ENCODE assay signal across 8 cellular contexts in the genomic region with DNA sequence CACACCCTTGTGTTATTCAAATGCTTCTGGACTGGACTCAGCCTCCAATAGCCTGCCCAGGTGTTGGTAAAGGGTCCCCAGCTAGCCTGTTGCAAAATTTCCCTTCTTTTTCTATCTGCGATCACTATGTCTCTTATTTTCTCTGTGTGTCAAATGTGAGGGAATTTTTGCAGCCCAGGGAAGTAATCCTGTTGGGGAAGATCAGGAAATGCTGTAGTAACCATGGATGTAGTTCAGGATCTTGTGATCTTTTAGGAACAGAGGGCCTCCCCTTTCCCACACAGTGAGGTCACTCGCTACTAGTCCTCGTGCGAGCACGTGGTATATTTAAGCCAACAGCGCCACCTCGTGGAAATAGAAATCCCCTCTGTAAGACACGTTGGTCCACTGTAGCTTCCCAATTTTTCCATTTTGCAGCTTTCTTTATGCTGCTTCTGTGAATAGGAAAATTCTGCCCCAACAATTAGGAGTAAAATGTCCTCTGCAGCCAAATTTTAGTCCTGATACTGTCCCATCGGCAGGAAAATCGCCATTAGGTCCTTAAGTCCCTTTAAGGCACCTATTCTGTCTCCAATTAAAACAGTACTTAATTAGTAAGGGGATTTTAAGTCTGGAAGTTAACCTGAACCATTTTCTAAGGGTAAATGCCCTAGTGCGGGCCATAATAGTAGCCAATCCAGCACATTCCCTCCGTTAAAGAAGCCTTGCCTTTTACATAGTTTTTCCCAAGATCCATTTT. TPM values are rescaled to one million over a fixed set of nuclear protein-coding genes. Genes with fewer than 3 reads are reported as not detected.
DNase-seq lines count a peak whose midpoint lies in the region; ATAC-seq, FAIRE-seq and TF ChIP-seq lines count a peak whose summit lies in the region.

No MANE protein-coding gene starts in this region.

- H3K79me2 ChIP-seq in SU-DHL-6 (ENCODE audit: insufficient read depth, low read length) (no peaks in the 10 kb centered on the region), keratinocyte (ENCODE audit: control insufficient read depth, insufficient read depth, low read length) (no peaks in the 10 kb centered on the region)

- no peak overlapping the region for H3K4me3 Mint-ChIP-seq in stimulated activated naive B cell treated with anti-CD40 and anti-IgM and Interleukin-4, amounts not matched to agents 10 μg/mL and 1 μg/mL and 100 μg/mL, for 72 hours

- H2AFZ ChIP-seq in SU-DHL-6 (ENCODE audit: low read depth, low read length, severe bottlenecking) (no peak overlapping the region), keratinocyte (ENCODE audit: control insufficient read depth, low read length) (no peak overlapping the region)

- no peaks in the 10 kb centered on the region for H3K9me2 ChIP-seq in SU-DHL-6 (replicated peaks; ENCODE audit: insufficient read depth, low read length)

- ATAC-seq in stimulated activated naive B cell treated with anti-CD40 and anti-IgM and Interleukin-4, amounts not matched to agents 10 μg/mL and 1 μg/mL and 100 μg/mL, for 72 hours (replicated peaks), result peak; percentile 42 to 54
- no peak for ATAC-seq in GM18858 (IDR thresholded peaks at IDR 0.05; ENCODE audit: unreplicated experiment)
- ATAC-seq in HG03521 (IDR thresholded peaks at IDR 0.05; ENCODE audit: unreplicated experiment), result no peak

- H3K9ac ChIP-seq in SU-DHL-6 (ENCODE audit: low read length) (no peak overlapping the region), keratinocyte (ENCODE audit: control insufficient read depth, extremely low read depth, insufficient read depth, low read length) (no peak overlapping the region)

- peaks cover 1 to 2% of the 10 kb centered on the region in 2 donors for H3K27me3 Mint-ChIP-seq in stimulated activated naive B cell treated with anti-CD40 and anti-IgM and Interleukin-4, amounts not matched to agents 10 μg/mL and 1 μg/mL and 100 μg/mL, for 72 hours

- no peaks in the 10 kb centered on the region for H3K27me3 ChIP-seq in SU-DHL-6 (ENCODE audit: low read length)
- no peaks in the 10 kb centered on the region for H3K27me3 ChIP-seq in keratinocyte (ENCODE audit: control insufficient read depth, extremely low read depth, insufficient read depth, low read length)

- peaks cover 10 to 19% of the 10 kb centered on the region in 2 donors for H3K36me3 Mint-ChIP-seq in stimulated activated naive B cell treated with anti-CD40 and anti-IgM and Interleukin-4, amounts not matched to agents 10 μg/mL and 1 μg/mL and 100 μg/mL, for 72 hours

- H3K27ac Mint-ChIP-seq in stimulated activated naive B cell treated with anti-CD40 and anti-IgM and Interleukin-4, amounts not matched to agents 10 μg/mL and 1 μg/mL and 100 μg/mL, for 72 hours, result no peak overlapping the region

- no peak overlapping the region for H3K4me3 ChIP-seq in Jurkat, Clone E6-1 (ENCODE audit: low read length)
- H3K4me3 ChIP-seq in SU-DHL-6 (ENCODE audit: insufficient read depth, low read length, poor library complexity, severe bottlenecking) (no peak overlapping the region), keratinocyte (ENCODE audit: control insufficient read depth in 2 of 3, extremely low read depth in 1 of 3, insufficient read depth in 2 of 3, low read depth in 1 of 3, low read length in 3 of 3) (no peak overlapping the region)

- H4K20me1 ChIP-seq in SU-DHL-6 (ENCODE audit: low read depth, low read length), result no peaks in the 10 kb centered on the region
- H4K20me1 ChIP-seq in keratinocyte (ENCODE audit: control insufficient read depth, extremely low read depth, insufficient read depth, low read length), result no peaks in the 10 kb centered on the region

- H3K9me3 ChIP-seq in SU-DHL-6 (ENCODE audit: insufficient read depth, low read length), result peaks cover 38% of the 10 kb centered on the region; the same call in 1 of the 2 replicates
- peaks cover 9% of the 10 kb centered on the region for H3K9me3 ChIP-seq in keratinocyte (ENCODE audit: control insufficient read depth, low read depth, low read length)

- peaks cover 29 to 36% of the 10 kb centered on the region in 2 donors for H3K9me3 Mint-ChIP-seq in stimulated activated naive B cell treated with anti-CD40 and anti-IgM and Interleukin-4, amounts not matched to agents 10 μg/mL and 1 μg/mL and 100 μg/mL, for 72 hours

- H3K4me1 ChIP-seq in keratinocyte (ENCODE audit: control insufficient read depth, extremely low read depth, insufficient read depth, low read length), result peaks cover under 1% of the 10 kb centered on the region

- H3K4me1 Mint-ChIP-seq in stimulated activated naive B cell treated with anti-CD40 and anti-IgM and Interleukin-4, amounts not matched to agents 10 μg/mL and 1 μg/mL and 100 μg/mL, for 72 hours, result no peaks in the 10 kb centered on the region

- dilution Hi-C loops in keratinocyte (cut with MboI; ENCODE audit: extremely low pct_ligation_motif_present, low sequenced_read_pairs), result loop anchor here (25.0 kb wide), 1 partner anchor 257 kb away; no protein-coding TSS in a partner anchor

- no peaks in the 10 kb centered on the region for H3K9me1 ChIP-seq in keratinocyte (ENCODE audit: control insufficient read depth, extremely low read depth, insufficient read depth, low read length)

- H3K27ac ChIP-seq in SU-DHL-6 (ENCODE audit: low read depth, low read length), result no peak overlapping the region
- no peak overlapping the region for H3K27ac ChIP-seq in keratinocyte (ENCODE audit: control insufficient read depth, insufficient read depth, low read length)

- H3F3A ChIP-seq in SU-DHL-6 (ENCODE audit: insufficient read depth), result no peaks in the 10 kb centered on the region

- peak; percentile 37 for TF ChIP-seq CTCF in SU-DHL-6 (IDR thresholded peaks at IDR 0.05; ENCODE audit: insufficient read depth, low read length, poor library complexity, severe bottlenecking)
- TF ChIP-seq CTCF in keratinocyte (optimal IDR thresholded peaks at IDR 0.05 in 1 of 3, IDR thresholded peaks at IDR 0.05 in 1 of 3, conservative IDR thresholded peaks at IDR 0.05 in 1 of 3; ENCODE audit: extremely low read depth in 1 of 3, insufficient read depth in 2 of 3, low read length in 3 of 3), result peak; percentile 49 to 80 (median 55)

- H3K4me2 ChIP-seq in SU-DHL-6 (ENCODE audit: low read depth, low read length, poor library complexity, severe bottlenecking) (no peak overlapping the region), keratinocyte (ENCODE audit: control insufficient read depth, extremely low read depth, insufficient read depth, low read depth, low read length) (no peak overlapping the region)

- peak; percentile 86 for DNase-seq in DMS53 (lab: John Stamatoyannopoulos, UW)
- peak; percentile 83 for DNase-seq in Jurkat, Clone E6-1 (ENCODE audit: low read depth, low spot score)
- peak; percentile 69 for DNase-seq in astrocyte of the hippocampus (ENCODE audit: low read depth, low spot score)
- no peak for DNase-seq in keratinocyte (ENCODE audit: low read depth, low spot score)
- no peak for DNase-seq in stimulated activated naive B cell treated with anti-CD40 and anti-IgM and Interleukin-4, amounts not matched to agents 10 μg/mL and 1 μg/mL and 100 μg/mL, for 72 hours

- peak; percentile 58 for FAIRE-seq in keratinocyte (lab: Jason Lieb, UNC)

- H3K36me3 ChIP-seq in SU-DHL-6 (ENCODE audit: low read length), result no peaks in the 10 kb centered on the region
- H3K36me3 ChIP-seq in keratinocyte (ENCODE audit: control insufficient read depth in 2 of 2, extremely low read depth in 1 of 2, insufficient read depth in 2 of 2, low read length in 2 of 2), result no peaks in the 10 kb centered on the region

RNA-seq across cellular contexts. Expression of a gene that starts 4.0 kb away (rescaled TPM):
- polyA plus RNA-seq in Jurkat, Clone E6-1 (2012; ENCODE audit: insufficient read depth, insufficient read length), result not detected
- not detected in 3 replicates for polyA plus RNA-seq in keratinocyte
- not detected for polyA plus RNA-seq in keratinocyte (2011; ENCODE audit: low read depth)
- polyA plus RNA-seq in keratinocyte (2011; cell fraction: cytosol; rRNA removed), result not detected in 2 replicates
- polyA plus RNA-seq in keratinocyte (2011; cell fraction: nucleus; rRNA removed), result not detected in 2 replicates
- not detected in 2 replicates for polyA plus RNA-seq in keratinocyte (2012; ENCODE audit: low replicate concordance)
- not detected in 3 replicates for polyA minus RNA-seq in keratinocyte
- polyA minus RNA-seq in keratinocyte (2011; cell fraction: cytosol; rRNA and poly(A)+ RNA removed), result not detected
- not detected in 2 replicates for polyA minus RNA-seq in keratinocyte (2011; cell fraction: nucleus; rRNA and poly(A)+ RNA removed)

RNA-seq across cellular contexts. Expression of a gene that starts 15.6 kb away (rescaled TPM):
- polyA plus RNA-seq in Jurkat, Clone E6-1 (2012; ENCODE audit: insufficient read depth, insufficient read length), result 20.1 TPM
- 3.4 to 7.2 TPM (median 4.2 TPM) in 3 replicates for polyA plus RNA-seq in keratinocyte
- polyA plus RNA-seq in keratinocyte (2011; ENCODE audit: low read depth), result 6.4 TPM
- 4.4 and 4.6 TPM in 2 replicates for polyA plus RNA-seq in keratinocyte (2011; cell fraction: cytosol; rRNA removed)
- polyA plus RNA-seq in keratinocyte (2011; cell fraction: nucleus; rRNA removed), result 7.1 and 7.2 TPM in 2 replicates
- 6.8 and 11.0 TPM in 2 replicates for polyA plus RNA-seq in keratinocyte (2012; ENCODE audit: low replicate concordance)
- 12.8 to 18.7 TPM (median 15.8 TPM) in 3 replicates for polyA minus RNA-seq in keratinocyte
- 8.8 TPM for polyA minus RNA-seq in keratinocyte (2011; cell fraction: cytosol; rRNA and poly(A)+ RNA removed)
- polyA minus RNA-seq in keratinocyte (2011; cell fraction: nucleus; rRNA and poly(A)+ RNA removed), result 7.3 and 13.1 TPM in 2 replicates

RNA-seq across cellular contexts. Expression of a gene that starts 49.2 kb away (rescaled TPM):
- polyA plus RNA-seq in Jurkat, Clone E6-1 (2012; ENCODE audit: insufficient read depth, insufficient read length), result 30.2 TPM
- polyA plus RNA-seq in keratinocyte, result 9.8 to 14.2 TPM (median 10.4 TPM) in 3 replicates
- polyA plus RNA-seq in keratinocyte (2011; ENCODE audit: low read depth), result 40.9 TPM
- polyA plus RNA-seq in keratinocyte (2011; cell fraction: cytosol; rRNA removed), result 9.7 and 13.4 TPM in 2 replicates
- 12.2 and 15.8 TPM in 2 replicates for polyA plus RNA-seq in keratinocyte (2011; cell fraction: nucleus; rRNA removed)
- 9.9 and 26.8 TPM in 2 replicates for polyA plus RNA-seq in keratinocyte (2012; ENCODE audit: low replicate concordance)
- polyA minus RNA-seq in keratinocyte, result 5.1 to 6.6 TPM (median 5.7 TPM) in 3 replicates
- polyA minus RNA-seq in keratinocyte (2011; cell fraction: cytosol; rRNA and poly(A)+ RNA removed), result 3.1 TPM
- polyA minus RNA-seq in keratinocyte (2011; cell fraction: nucleus; rRNA and poly(A)+ RNA removed), result 3.6 and 5.5 TPM in 2 replicates

RNA-seq across cellular contexts. Expression of a gene that starts 49.3 kb away (rescaled TPM):
- 18.3 TPM for polyA plus RNA-seq in Jurkat, Clone E6-1 (2012; ENCODE audit: insufficient read depth, insufficient read length)
- polyA plus RNA-seq in keratinocyte, result 9.2 to 17.9 TPM (median 10.0 TPM) in 3 replicates
- 23.4 TPM for polyA plus RNA-seq in keratinocyte (2011; ENCODE audit: low read depth)
- polyA plus RNA-seq in keratinocyte (2011; cell fraction: cytosol; rRNA removed), result 8.9 and 16.6 TPM in 2 replicates
- 5.6 and 8.7 TPM in 2 replicates for polyA plus RNA-seq in keratinocyte (2011; cell fraction: nucleus; rRNA removed)
- polyA plus RNA-seq in keratinocyte (2012; ENCODE audit: low replicate concordance), result 11.2 and 22.9 TPM in 2 replicates
- 2.9 to 12.5 TPM (median 4.8 TPM) in 3 replicates for polyA minus RNA-seq in keratinocyte
- 7.3 TPM for polyA minus RNA-seq in keratinocyte (2011; cell fraction: cytosol; rRNA and poly(A)+ RNA removed)
- 3.7 and 5.4 TPM in 2 replicates for polyA minus RNA-seq in keratinocyte (2011; cell fraction: nucleus; rRNA and poly(A)+ RNA removed)

Comparison
In these comparisons a context has a peak if more than half of its experiments do, and no peak if none do; other contexts are left out.
1. DNase-seq: peak in DMS53 (single experiment), Jurkat, Clone E6-1 (single experiment) and astrocyte of the hippocampus (single experiment); none in keratinocyte (single experiment) and stimulated activated naive B cell treated with anti-CD40 and anti-IgM and Interleukin-4, amounts not matched to agents 10 μg/mL and 1 μg/mL and 100 μg/mL, for 72 hours (single experiment).
2. ATAC-seq: peak in stimulated activated naive B cell treated with anti-CD40 and anti-IgM and Interleukin-4, amounts not matched to agents 10 μg/mL and 1 μg/mL and 100 μg/mL, for 72 hours (2 of 2); none in GM18858 (single experiment) and HG03521 (single experiment).